Comparison of ENCODE assay signal across 8 cellular contexts in genomic region chr12:40587970-40588369, GRCh38.
"Had no signal": no experiment of that assay in that cellular context is flagged by ENCODE, and none has a peak within 500 bp of the region (broad histone marks: within the 10 kb centered on the region; RNA-seq: fewer than 3 reads in every experiment).

No MANE protein-coding gene starts in this region.

- H3K27ac ChIP-seq: GM23248 had no signal

- DNase-seq: GM23248, GOT3, H7, IMR-90, KG1 had no signal

- FAIRE-seq: HTR-8/SVneo, K562 had no signal

- H3K4me1 ChIP-seq: HAP-1 had no signal

- H3K4me3 ChIP-seq: GM23248, HAP-1, K562 had no signal

- H3K9ac ChIP-seq: GM23248 had no signal

- H3K9me3 ChIP-seq: HAP-1 had no signal

- H3K36me3 ChIP-seq: HAP-1 had no signal

- ATAC-seq: K562 had no signal

- H2AFZ ChIP-seq: GM23248 had no signal
